In the genomic region with DNA sequence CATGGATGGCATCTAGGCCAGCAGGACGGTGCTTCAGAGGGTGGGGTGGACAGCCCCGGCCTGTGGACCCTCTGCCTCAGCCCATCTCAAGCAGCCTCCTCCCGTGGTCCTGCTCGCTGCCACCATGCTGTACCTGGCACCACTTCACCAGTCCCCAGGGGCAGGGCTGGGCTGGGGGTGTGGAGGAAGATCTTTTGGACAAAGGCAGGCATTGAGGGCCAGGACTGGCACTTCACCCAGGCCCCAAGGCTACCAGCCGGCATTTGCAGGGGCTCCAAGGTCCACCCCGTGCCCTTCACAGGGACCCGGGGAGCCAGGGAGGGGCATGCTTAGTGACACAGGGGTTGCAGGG, we compare ENCODE assay signal across 6 cellular contexts. TPM values are rescaled to one million over a fixed set of nuclear protein-coding genes. Genes with fewer than 3 reads are reported as not detected.
DNase-seq lines count a peak whose midpoint lies in the region; TF ChIP-seq lines count a peak whose summit lies in the region.

No MANE protein-coding gene starts in this region.

- TF ChIP-seq CTCF in BE2C (IDR thresholded peaks at IDR 0.05; ENCODE audit: low read depth, low read length) = no peak

- peaks cover 14% of the 10 kb centered on the region for H3K4me1 ChIP-seq in BE2C
- H3K4me1 ChIP-seq in mucosa of stomach (ENCODE audit: control insufficient read depth, insufficient read depth, low read length) = peaks cover 10% of the 10 kb centered on the region

- peak overlapping the region; percentile 22 for H3K9ac ChIP-seq in mucosa of stomach (ENCODE audit: low read length)

- H3K9me3 ChIP-seq in BE2C = no peaks in the 10 kb centered on the region
- no peaks in the 10 kb centered on the region for H3K9me3 ChIP-seq in mucosa of stomach (ENCODE audit: control insufficient read depth, low read length)

- H3K36me3 ChIP-seq in BE2C = no peaks in the 10 kb centered on the region
- H3K36me3 ChIP-seq in mucosa of stomach (ENCODE audit: control insufficient read depth, insufficient read depth, low read length) = no peaks in the 10 kb centered on the region

- peak overlapping the region; percentile 98 for H3K27ac ChIP-seq in angular gyrus (ENCODE audit: low read depth, low read length)

- H3K27me3 ChIP-seq in BE2C (no peaks in the 10 kb centered on the region), mucosa of stomach (ENCODE audit: control insufficient read depth, insufficient read depth, low read length) (no peaks in the 10 kb centered on the region)

- DNase-seq in BE2C = no peak
- no peak for DNase-seq in NCI-H1417 treated with DMSO at 0.1 percent for 48 hours (lab: John Stamatoyannopoulos, UW)
- no peak for DNase-seq in OCI-M2 (lab: John Stamatoyannopoulos, UW; ENCODE audit: unreplicated experiment)
- no peak for DNase-seq in GOT3 (lab: John Stamatoyannopoulos, UW)

- H3K4me3 ChIP-seq in BE2C (ENCODE audit: low read depth, low read length) (peak overlapping the region; percentile 43), mucosa of stomach (ENCODE audit: low read length) (no peak overlapping the region)

RNA-seq across cellular contexts. Expression of a gene that starts 0.7 kb away (rescaled TPM):
- polyA plus RNA-seq in BE2C (2012; ENCODE audit: insufficient read depth, insufficient read length, low read depth) = 136 TPM

RNA-seq across cellular contexts. Expression of a gene that starts 16.1 kb away (rescaled TPM):
- polyA plus RNA-seq in BE2C (2012; ENCODE audit: insufficient read depth, insufficient read length, low read depth) = 30.3 TPM

RNA-seq across cellular contexts. Expression of a gene that starts 29.4 kb away (rescaled TPM):
- 278 TPM for polyA plus RNA-seq in BE2C (2012; ENCODE audit: insufficient read depth, insufficient read length, low read depth)

RNA-seq across cellular contexts. Expression of a gene that starts 29.7 kb away (rescaled TPM):
- 1,099 TPM for polyA plus RNA-seq in BE2C (2012; ENCODE audit: insufficient read depth, insufficient read length, low read depth)

RNA-seq across cellular contexts. Expression of a gene that starts 40.1 kb away (rescaled TPM):
- polyA plus RNA-seq in BE2C (2012; ENCODE audit: insufficient read depth, insufficient read length, low read depth) = 8.8 TPM
